1 cellular context compared by ENCODE assay signal in genomic region chr3:31934866-31935265, GRCh38.
TF ChIP-seq lines count a peak whose summit lies in the region.

No MANE protein-coding gene starts in this region.

TF ChIP-seq in Ishikawa, 13 proteins besides CTCF, POLR2A, EP300 and RAD21 (continued from another document):
- TF ChIP-seq FOXM1 (IDR thresholded peaks at IDR 0.05; ENCODE audit: borderline replicate concordance, low read depth) (no peak), YY1 (IDR thresholded peaks at IDR 0.05; ENCODE audit: low read depth) (no peak), USF1 (IDR thresholded peaks at IDR 0.05) (no peak), TCF12 (IDR thresholded peaks at IDR 0.05; ENCODE audit: low read depth) (no peak), MAX (IDR thresholded peaks at IDR 0.05) (no peak)
